ENCODE assay signal across 19 cellular contexts in genomic region chr13:89577301-89577700, GRCh38.
DNase-seq lines count a peak whose midpoint lies in the region; ATAC-seq and TF ChIP-seq lines count a peak whose summit lies in the region.
"Had no signal": no experiment of that assay in that cellular context is flagged by ENCODE, and none has a peak within 500 bp of the region (broad histone marks: within the 10 kb centered on the region; RNA-seq: fewer than 3 reads in every experiment).

No MANE protein-coding gene starts in this region.

- H3K4me1 ChIP-seq in GM23338 (ENCODE audit: insufficient read depth) (no peaks in the 10 kb centered on the region), OCI-LY7 (ENCODE audit: insufficient read depth, low read length, poor library complexity, severe bottlenecking) (no peaks in the 10 kb centered on the region), smooth muscle cell (ENCODE audit: low read depth) (no peaks in the 10 kb centered on the region), vagina (no peaks in the 10 kb centered on the region)
- H3K4me1 ChIP-seq: SJSA1 had no signal

- no TSS peak for BruUV-seq in OCI-LY7 (replicated peaks; lab: Mats Ljungman, UMichigan)

- ATAC-seq in GM23338 = no peak
- ATAC-seq: HCT116 had no signal

- H3K9ac ChIP-seq in smooth muscle cell (ENCODE audit: low read depth) = no peak overlapping the region

- no peaks in the 10 kb centered on the region for H3K27me3 Mint-ChIP-seq in GM23338 (ENCODE audit: insufficient read depth, low read depth, poor library complexity)
- H3K27me3 Mint-ChIP-seq: CD4-positive, CD25-positive, alpha-beta regulatory T cell had no signal

- peaks cover 17% of the 10 kb centered on the region for H3K9me3 Mint-ChIP-seq in GM23338

- H3K9me2 ChIP-seq in GM23338 (ENCODE audit: insufficient read depth) = peaks cover 6% of the 10 kb centered on the region; the same call in 1 of the 2 replicates
- no peaks in the 10 kb centered on the region for H3K9me2 ChIP-seq in OCI-LY7 (ENCODE audit: insufficient read depth, low read length)

- H4K20me1 ChIP-seq in GM23338 (replicated peaks; ENCODE audit: insufficient read depth) (no peaks in the 10 kb centered on the region), OCI-LY7 (ENCODE audit: insufficient read depth, low read length) (no peaks in the 10 kb centered on the region), smooth muscle cell (ENCODE audit: low read depth) (no peaks in the 10 kb centered on the region)

- H3K27me3 ChIP-seq in GM23338 (ENCODE audit: insufficient read depth) (no peaks in the 10 kb centered on the region), smooth muscle cell (ENCODE audit: low read depth) (no peaks in the 10 kb centered on the region), vagina (no peaks in the 10 kb centered on the region)
- H3K27me3 ChIP-seq: SJSA1 had no signal

- TF ChIP-seq CTCF in GM23338 (conservative IDR thresholded peaks at IDR 0.05; ENCODE audit: low read depth in 2 of 2) = peak in 1 of 2 experiments; percentile 28; a peak in 2 of 4 replicates
- peak; percentile 53 for TF ChIP-seq CTCF in OCI-LY7 (conservative IDR thresholded peaks at IDR 0.05; ENCODE audit: low read length)
- TF ChIP-seq CTCF in fibroblast of pulmonary artery (IDR thresholded peaks at IDR 0.05; ENCODE audit: low read length, missing control alignments) = peak; percentile 1
- TF ChIP-seq CTCF in smooth muscle cell (IDR thresholded peaks at IDR 0.05; ENCODE audit: borderline replicate concordance, insufficient read depth, poor library complexity, severe bottlenecking) = peak; percentile 2
- no peak for TF ChIP-seq CTCF in GM10248 (IDR thresholded peaks at IDR 0.05; ENCODE audit: control extremely low read depth, extremely low read depth, low read depth, missing control alignments)
- no peak for TF ChIP-seq CTCF in vagina (IDR thresholded peaks at IDR 0.05)

- POLR2A ChIA-PET in OCI-LY7 (lab: Charles Lee) (interaction anchor here (1.4 kb wide), 1 partner anchor 13 kb away, joined by 3 read pairs; no protein-coding TSS in a partner anchor), GM10248 (lab: Yijun Ruan, JAX) (no interaction called here)

- H3K4me3 ChIP-seq in GM23338 = no peak overlapping the region
- no peak overlapping the region for H3K4me3 ChIP-seq in OCI-LY7 (ENCODE audit: low read depth, low read length, poor library complexity, severe bottlenecking)
- H3K4me3 ChIP-seq in fibroblast of pulmonary artery (replicated peaks; ENCODE audit: low read depth, low read length) = no peak overlapping the region
- H3K4me3 ChIP-seq in smooth muscle cell = no peak overlapping the region
- no peak overlapping the region for H3K4me3 ChIP-seq in vagina
- H3K4me3 ChIP-seq: SJSA1 had no signal

- CTCF ChIA-PET in OCI-LY7 (lab: Charles Lee; ENCODE audit: unreplicated experiment) = no interaction called here
- CTCF ChIA-PET in GM10248 (lab: Yijun Ruan, JAX) = no interaction called here

- H3F3A ChIP-seq in GM23338 (replicated peaks; ENCODE audit: low read depth) = no peaks in the 10 kb centered on the region
- no peaks in the 10 kb centered on the region for H3F3A ChIP-seq in smooth muscle cell (ENCODE audit: low read depth)

- TF ChIP-seq POLR2A in vagina (IDR thresholded peaks at IDR 0.05) = no peak

- H3K9me3 ChIP-seq in OCI-LY7 (ENCODE audit: low read length) (peaks cover 17% of the 10 kb centered on the region; the same call in 1 of the 2 replicates), smooth muscle cell (replicated peaks; ENCODE audit: low read depth) (no peaks in the 10 kb centered on the region), vagina (no peaks in the 10 kb centered on the region)
- H3K9me3 ChIP-seq: SJSA1 had no signal

- no peaks in the 10 kb centered on the region for H3K4me1 Mint-ChIP-seq in GM23338
- H3K4me1 Mint-ChIP-seq: CD4-positive, CD25-positive, alpha-beta regulatory T cell had no signal

- H3K27ac ChIP-seq in GM23338 (ENCODE audit: low read depth) = no peak overlapping the region
- no peak overlapping the region for H3K27ac ChIP-seq in OCI-LY7 (ENCODE audit: low read depth, low read length, poor library complexity, severe bottlenecking)
- H3K27ac ChIP-seq in smooth muscle cell (ENCODE audit: low read depth) = no peak overlapping the region
- H3K27ac ChIP-seq in vagina = no peak overlapping the region
- H3K27ac ChIP-seq: SJSA1 had no signal

- peaks cover 16% of the 10 kb centered on the region; the same call in 2 of the 3 replicates for H3K36me3 Mint-ChIP-seq in GM23338 (ENCODE audit: low read depth)
- H3K36me3 Mint-ChIP-seq: CD4-positive, CD25-positive, alpha-beta regulatory T cell had no signal

- H3K4me3 Mint-ChIP-seq in GM23338 = no peak overlapping the region
- H3K4me3 Mint-ChIP-seq: CD4-positive, CD25-positive, alpha-beta regulatory T cell had no signal

- H3K36me3 ChIP-seq in GM23338 (ENCODE audit: insufficient read depth) (no peaks in the 10 kb centered on the region; the same call in 1 of the 2 replicates), OCI-LY7 (ENCODE audit: insufficient read depth, low read length) (no peaks in the 10 kb centered on the region), smooth muscle cell (ENCODE audit: low read depth) (no peaks in the 10 kb centered on the region), vagina (no peaks in the 10 kb centered on the region)
- H3K36me3 ChIP-seq: SJSA1 had no signal

- no peak overlapping the region for H3K27ac Mint-ChIP-seq in GM23338
- H3K27ac Mint-ChIP-seq: CD4-positive, CD25-positive, alpha-beta regulatory T cell had no signal

- H2AFZ ChIP-seq in GM23338 (no peak overlapping the region; the same call in 1 of the 2 replicates), OCI-LY7 (ENCODE audit: low read length) (no peak overlapping the region), smooth muscle cell (ENCODE audit: low read depth) (no peak overlapping the region)

- intact Hi-C loops in OCI-LY7 (cut with micrococcal nuclease; ENCODE audit: unreplicated experiment) (no loop called here), vagina (cut with DNase I) (no loop called here)

- H3K79me2 ChIP-seq in GM23338 (replicated peaks; ENCODE audit: insufficient read depth) = no peaks in the 10 kb centered on the region
- H3K79me2 ChIP-seq in OCI-LY7 (ENCODE audit: insufficient read depth, low read depth, low read length) = no peaks in the 10 kb centered on the region
- no peaks in the 10 kb centered on the region for H3K79me2 ChIP-seq in smooth muscle cell (ENCODE audit: low read depth)

- H3K4me2 ChIP-seq in GM23338 = no peak overlapping the region
- no peak overlapping the region for H3K4me2 ChIP-seq in OCI-LY7 (ENCODE audit: low read length)
- H3K4me2 ChIP-seq in smooth muscle cell = no peak overlapping the region

- DNase-seq in GM23338 (ENCODE audit: low spot score) (peak; percentile 16), OCI-LY7 (ENCODE audit: low spot score) (no peak), fibroblast of pulmonary artery (ENCODE audit: low read depth) (no peak), smooth muscle cell (lab: John Stamatoyannopoulos, UW; ENCODE audit: unreplicated experiment) (no peak), NCI-H1930 (lab: John Stamatoyannopoulos, UW) (no peak), GM10248 (ENCODE audit: extremely low spot score) (no peak), vagina (ENCODE audit: extremely low spot score in 2 of 2) (no peak)
- DNase-seq: ACHN; AML-193; Calu3; CD4-positive, CD25-positive, alpha-beta regulatory T cell; DMS79; KBM-7; NCI-H1048; NCI-H1436 treated with DMSO at 0.1 percent for 48 hours; NCI-H510A treated with DMSO at 0.1 percent for 48 hours; NCI-H82 had no signal

TF ChIP-seq in GM23338, 12 proteins besides CTCF, POLR2A, EP300 and RAD21 (continues in another document):
- TF ChIP-seq NANOG (IDR thresholded peaks at IDR 0.05; ENCODE audit: borderline replicate concordance) (no peak), EZH2phosphoT487 (IDR thresholded peaks at IDR 0.05; ENCODE audit: unreplicated experiment) (no peak), ZNF114 (CRISPR knock-in tag; IDR thresholded peaks at IDR 0.05) (no peak)

Comparison
In these comparisons a context has a peak if more than half of its experiments do, and no peak if none do; other contexts are left out.
1. CTCF ChIP-seq: peak in OCI-LY7 (single experiment), fibroblast of pulmonary artery (single experiment) and smooth muscle cell (single experiment); none in GM10248 (single experiment) and vagina (0 of 3).